In the genomic region with DNA sequence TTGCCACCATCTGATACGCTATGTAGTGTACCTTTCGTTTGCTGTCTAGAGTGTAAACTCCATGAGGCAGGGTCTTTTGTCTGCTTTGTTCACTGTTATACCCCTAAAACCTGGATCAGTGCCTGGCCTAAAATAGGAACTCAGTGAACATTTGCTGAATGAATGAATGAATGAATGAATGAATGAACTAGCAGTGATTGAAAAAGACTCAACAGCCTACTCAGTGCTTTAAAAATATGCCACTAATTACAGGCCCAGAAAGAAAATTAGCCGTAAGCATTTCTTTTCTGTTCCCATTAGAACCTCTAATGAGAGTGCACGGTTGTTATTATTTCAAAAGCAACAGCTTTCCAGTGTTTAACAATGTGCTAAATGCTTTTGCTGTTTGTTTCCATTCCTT, we compare ENCODE assay signal across 11 cellular contexts.
"Had no signal": no experiment of that assay in that cellular context is flagged by ENCODE, and none has a peak within 500 bp of the region (broad histone marks: within the 10 kb centered on the region; RNA-seq: fewer than 3 reads in every experiment).

No MANE protein-coding gene starts in this region.

- H3K9me3 ChIP-seq: HAP-1 had no signal

- H2AFZ ChIP-seq: GM23248, GM23338 had no signal

- H3K4me2 ChIP-seq: GM23338 had no signal

- DNase-seq: GM23248, GOT3, H7, H9, HCEC 1CT, HFFc6 had no signal

- H3K4me1 ChIP-seq: HAP-1 had no signal

- FAIRE-seq: H1, H54 had no signal

- H3K27ac ChIP-seq: GM23248 had no signal

- ATAC-seq: GM23338, HCT116 had no signal

- H3K4me3 ChIP-seq: GM23248, GM23338, HAP-1 had no signal

- H3K9ac ChIP-seq: GM23248 had no signal

- H3K36me3 ChIP-seq: HAP-1 had no signal
